In genomic region chr1:41485605-41486004, GRCh38 we compare ENCODE assay signal across 10 cellular contexts. TPM values are rescaled to one million over a fixed set of nuclear protein-coding genes. Genes with fewer than 3 reads are reported as not detected.
DNase-seq lines count a peak whose midpoint lies in the region; ATAC-seq, FAIRE-seq and TF ChIP-seq lines count a peak whose summit lies in the region.
"Had no signal": no experiment of that assay in that cellular context is flagged by ENCODE, and none has a peak within 500 bp of the region (broad histone marks: within the 10 kb centered on the region; RNA-seq: fewer than 3 reads in every experiment).

No MANE protein-coding gene starts in this region.

- intact Hi-C loops in Calu3 (cut with micrococcal nuclease; ENCODE audit: unreplicated experiment), result no loop called here
- intact Hi-C loops in mucosa of descending colon (cut with DNase I, micrococcal nuclease), result no loop called here
- intact Hi-C loops in CD4-positive, alpha-beta memory T cell (cut with micrococcal nuclease), result no loop called here
- intact Hi-C loops in vagina (cut with DNase I), result no loop called here

- no peak overlapping the region for H3K4me3 Mint-ChIP-seq in Calu3 (ENCODE audit: low read depth, unreplicated experiment)
- no peak overlapping the region for H3K4me3 Mint-ChIP-seq in chondrocyte (ENCODE audit: unreplicated experiment)
- H3K4me3 Mint-ChIP-seq in CD4-positive, alpha-beta memory T cell, result no peak overlapping the region
- H3K4me3 Mint-ChIP-seq: naive thymus-derived CD8-positive, alpha-beta T cell had no signal

- peaks cover 14% of the 10 kb centered on the region for H3K27me3 Mint-ChIP-seq in Calu3 (ENCODE audit: unreplicated experiment)
- no peaks in the 10 kb centered on the region for H3K27me3 Mint-ChIP-seq in chondrocyte (ENCODE audit: low read depth)
- peaks cover 15 to 17% of the 10 kb centered on the region in 2 donors for H3K27me3 Mint-ChIP-seq in CD4-positive, alpha-beta memory T cell

- TF ChIP-seq CTCF in Calu3 (IDR thresholded peaks at IDR 0.05; ENCODE audit: unreplicated experiment), result no peak
- TF ChIP-seq CTCF in chondrocyte (IDR thresholded peaks at IDR 0.05), result no peak
- TF ChIP-seq CTCF in mucosa of descending colon (IDR thresholded peaks at IDR 0.05), result no peak
- TF ChIP-seq CTCF in D721Med (IDR thresholded peaks at IDR 0.05; ENCODE audit: insufficient read depth, missing control alignments), result no peak
- no peak for TF ChIP-seq CTCF in vagina (IDR thresholded peaks at IDR 0.05)

- H3K9ac ChIP-seq in NT2/D1 (ENCODE audit: insufficient read length, low read depth), result peak overlapping the region; percentile 37

- peaks cover 5% of the 10 kb centered on the region for H3K9me3 Mint-ChIP-seq in Calu3 (ENCODE audit: low read depth, unreplicated experiment)
- H3K9me3 Mint-ChIP-seq in chondrocyte (ENCODE audit: low read depth), result no peaks in the 10 kb centered on the region
- peaks cover 0 to 2% (median 0%) of the 10 kb centered on the region in 8 donors for H3K9me3 Mint-ChIP-seq in CD4-positive, alpha-beta memory T cell
- H3K9me3 Mint-ChIP-seq: naive thymus-derived CD8-positive, alpha-beta T cell had no signal

- DNase-seq in Calu3, result peak; percentile 37
- peak; percentile 76 for DNase-seq in NT2/D1 (ENCODE audit: low read depth, low spot score)
- DNase-seq in chondrocyte (ENCODE audit: low spot score), result peak; percentile 54
- peak in 2 of 3 donors; percentile 35 to 37 for DNase-seq in mucosa of descending colon
- no peak for DNase-seq in CD4-positive, alpha-beta memory T cell
- DNase-seq in D721Med (ENCODE audit: insufficient read length, low spot score), result no peak
- no peak for DNase-seq in vagina (ENCODE audit: extremely low spot score in 2 of 2)
- DNase-seq in RKO (ENCODE audit: low spot score), result no peak
- DNase-seq: activated CD4-positive, alpha-beta T cell treated with anti-CD3 and anti-CD28 coated beads for 4 hours had no signal

- no peaks in the 10 kb centered on the region for H3K9me3 ChIP-seq in NT2/D1 (ENCODE audit: insufficient read depth, low read length)
- H3K9me3 ChIP-seq in mucosa of descending colon, result no peaks in the 10 kb centered on the region
- H3K9me3 ChIP-seq in CD4-positive, alpha-beta memory T cell (ENCODE audit: control insufficient read depth in 1 of 2, low read length in 2 of 2), result no peaks in the 10 kb centered on the region
- no peaks in the 10 kb centered on the region for H3K9me3 ChIP-seq in vagina

- H3K27me3 ChIP-seq in NT2/D1 (ENCODE audit: insufficient read depth, insufficient read length) (peaks cover 4% of the 10 kb centered on the region), vagina (no peaks in the 10 kb centered on the region)
- no peaks in the 10 kb centered on the region for H3K27me3 ChIP-seq in CD4-positive, alpha-beta memory T cell (ENCODE audit: insufficient read depth, low read length)

- no peak for FAIRE-seq in D721Med (lab: Jason Lieb, UNC)

- ATAC-seq in mucosa of descending colon, result no peak
- ATAC-seq: naive thymus-derived CD8-positive, alpha-beta T cell had no signal

- TF ChIP-seq POLR2A in vagina (IDR thresholded peaks at IDR 0.05), result no peak

- no peak overlapping the region for H3K4me3 ChIP-seq in NT2/D1 (ENCODE audit: insufficient read length, low read depth)
- H3K4me3 ChIP-seq in mucosa of descending colon, result no peak overlapping the region
- H3K4me3 ChIP-seq in CD4-positive, alpha-beta memory T cell (ENCODE audit: low read length in 2 of 2), result no peak overlapping the region
- no peak overlapping the region for H3K4me3 ChIP-seq in vagina

- H3K36me3 Mint-ChIP-seq in Calu3 (ENCODE audit: insufficient read depth, unreplicated experiment) (no peaks in the 10 kb centered on the region), chondrocyte (ENCODE audit: low read depth) (no peaks in the 10 kb centered on the region)
- no peaks in the 10 kb centered on the region for H3K36me3 Mint-ChIP-seq in CD4-positive, alpha-beta memory T cell
- H3K36me3 Mint-ChIP-seq: naive thymus-derived CD8-positive, alpha-beta T cell had no signal

- POLR2A ChIA-PET in CD4-positive, alpha-beta memory T cell (lab: Charles Lee; ENCODE audit: partially characterized antibody), result no interaction called here

- CTCF ChIA-PET in Calu3 (lab: Charles Lee), result interaction anchor here (1.0 to 4.0 kb wide), 3 partner anchors 11 to 53 kb away, joined by 3 to 30 read pairs (median 20); no protein-coding TSS in a partner anchor
- CTCF ChIA-PET in CD4-positive, alpha-beta memory T cell (lab: Charles Lee; ENCODE audit: partially characterized antibody), result no interaction called here

- H3K4me1 ChIP-seq in NT2/D1 (ENCODE audit: insufficient read depth, insufficient read length) (peaks cover 51% of the 10 kb centered on the region), mucosa of descending colon (ENCODE audit: low read depth) (peaks cover 31% of the 10 kb centered on the region), vagina (peaks cover 30% of the 10 kb centered on the region)
- H3K4me1 ChIP-seq in CD4-positive, alpha-beta memory T cell (ENCODE audit: insufficient read depth, low read length), result no peaks in the 10 kb centered on the region

- H3K36me3 ChIP-seq in NT2/D1 (ENCODE audit: insufficient read depth, insufficient read length, low read length) (peaks cover 3% of the 10 kb centered on the region), mucosa of descending colon (ENCODE audit: low read depth) (no peaks in the 10 kb centered on the region), vagina (no peaks in the 10 kb centered on the region)
- no peaks in the 10 kb centered on the region for H3K36me3 ChIP-seq in CD4-positive, alpha-beta memory T cell (ENCODE audit: insufficient read depth, low read length)

- H3K4me1 Mint-ChIP-seq in Calu3 (ENCODE audit: low read depth, unreplicated experiment), result peaks cover 44% of the 10 kb centered on the region
- peaks cover 59% of the 10 kb centered on the region for H3K4me1 Mint-ChIP-seq in chondrocyte (ENCODE audit: low read depth)
- peaks cover 0 to 7% (median 2%) of the 10 kb centered on the region in 4 donors for H3K4me1 Mint-ChIP-seq in CD4-positive, alpha-beta memory T cell

- H3K27ac Mint-ChIP-seq in Calu3 (ENCODE audit: unreplicated experiment), result no peak overlapping the region
- peak overlapping the region; percentile 85 for H3K27ac Mint-ChIP-seq in chondrocyte (ENCODE audit: unreplicated experiment)
- no peak overlapping the region for H3K27ac Mint-ChIP-seq in CD4-positive, alpha-beta memory T cell

- BruUV-seq in Calu3 (replicated peaks; lab: Mats Ljungman, UMichigan), result no TSS peak

- no peak overlapping the region for H3K27ac ChIP-seq in CD4-positive, alpha-beta memory T cell (ENCODE audit: low read depth, low read length)
- no peak overlapping the region for H3K27ac ChIP-seq in vagina

RNA-seq across cellular contexts. Expression of gene EDN2, which starts 1.1 kb away (rescaled TPM):
- total RNA-seq in Calu3 (2022), result 0.28 TPM in 1 of 2 replicates, not detected in the other
- total RNA-seq in chondrocyte, result 0.38 to 4.2 TPM (median 0.80 TPM) in 3 replicates
- 1 to 10 TPM; 1.6 to 5.8 (median 2.0) TPM for total RNA-seq in mucosa of descending colon
- total RNA-seq in CD4-positive, alpha-beta memory T cell, result not detected
- polyA plus RNA-seq in CD4-positive, alpha-beta memory T cell, result not detected
- 9.3 TPM for total RNA-seq in vagina
- total RNA-seq: naive thymus-derived CD8-positive, alpha-beta T cell had no signal
- polyA plus RNA-seq: naive thymus-derived CD8-positive, alpha-beta T cell had no signal

Comparison
In these comparisons a context has a peak if more than half of its experiments do, and no peak if none do; other contexts are left out.
1. DNase-seq: peak in Calu3 (single experiment), NT2/D1 (single experiment), chondrocyte (single experiment) and mucosa of descending colon (2 of 3); none in CD4-positive, alpha-beta memory T cell (0 of 5), D721Med (single experiment), vagina (0 of 2) and RKO (single experiment).